ENCODE assay signal across 1 cellular context in the genomic region with DNA sequence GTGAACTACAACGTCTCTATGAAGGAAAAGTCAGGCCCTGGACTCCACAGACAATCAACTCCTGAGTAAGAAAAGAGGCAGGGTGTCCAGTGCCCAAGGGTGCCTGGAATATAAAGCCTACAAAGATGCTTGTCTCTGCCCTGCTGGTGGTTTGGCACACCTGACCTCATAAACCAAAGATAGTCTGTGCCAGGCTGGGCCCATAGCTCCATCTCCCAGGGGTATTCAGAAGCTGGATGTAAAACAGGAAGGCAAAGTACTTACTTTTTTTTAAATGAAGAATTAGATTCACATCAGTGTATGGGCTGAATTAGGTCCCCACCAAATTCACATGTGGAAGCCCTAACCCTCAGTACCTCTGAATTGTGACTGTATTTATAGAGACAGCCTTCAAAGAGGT.
TF ChIP-seq lines count a peak whose summit lies in the region.

No MANE protein-coding gene starts in this region.

TF ChIP-seq in K562, 482 proteins besides CTCF, POLR2A, EP300 and RAD21 (continued from another document):
- TF ChIP-seq, protein P1, sequence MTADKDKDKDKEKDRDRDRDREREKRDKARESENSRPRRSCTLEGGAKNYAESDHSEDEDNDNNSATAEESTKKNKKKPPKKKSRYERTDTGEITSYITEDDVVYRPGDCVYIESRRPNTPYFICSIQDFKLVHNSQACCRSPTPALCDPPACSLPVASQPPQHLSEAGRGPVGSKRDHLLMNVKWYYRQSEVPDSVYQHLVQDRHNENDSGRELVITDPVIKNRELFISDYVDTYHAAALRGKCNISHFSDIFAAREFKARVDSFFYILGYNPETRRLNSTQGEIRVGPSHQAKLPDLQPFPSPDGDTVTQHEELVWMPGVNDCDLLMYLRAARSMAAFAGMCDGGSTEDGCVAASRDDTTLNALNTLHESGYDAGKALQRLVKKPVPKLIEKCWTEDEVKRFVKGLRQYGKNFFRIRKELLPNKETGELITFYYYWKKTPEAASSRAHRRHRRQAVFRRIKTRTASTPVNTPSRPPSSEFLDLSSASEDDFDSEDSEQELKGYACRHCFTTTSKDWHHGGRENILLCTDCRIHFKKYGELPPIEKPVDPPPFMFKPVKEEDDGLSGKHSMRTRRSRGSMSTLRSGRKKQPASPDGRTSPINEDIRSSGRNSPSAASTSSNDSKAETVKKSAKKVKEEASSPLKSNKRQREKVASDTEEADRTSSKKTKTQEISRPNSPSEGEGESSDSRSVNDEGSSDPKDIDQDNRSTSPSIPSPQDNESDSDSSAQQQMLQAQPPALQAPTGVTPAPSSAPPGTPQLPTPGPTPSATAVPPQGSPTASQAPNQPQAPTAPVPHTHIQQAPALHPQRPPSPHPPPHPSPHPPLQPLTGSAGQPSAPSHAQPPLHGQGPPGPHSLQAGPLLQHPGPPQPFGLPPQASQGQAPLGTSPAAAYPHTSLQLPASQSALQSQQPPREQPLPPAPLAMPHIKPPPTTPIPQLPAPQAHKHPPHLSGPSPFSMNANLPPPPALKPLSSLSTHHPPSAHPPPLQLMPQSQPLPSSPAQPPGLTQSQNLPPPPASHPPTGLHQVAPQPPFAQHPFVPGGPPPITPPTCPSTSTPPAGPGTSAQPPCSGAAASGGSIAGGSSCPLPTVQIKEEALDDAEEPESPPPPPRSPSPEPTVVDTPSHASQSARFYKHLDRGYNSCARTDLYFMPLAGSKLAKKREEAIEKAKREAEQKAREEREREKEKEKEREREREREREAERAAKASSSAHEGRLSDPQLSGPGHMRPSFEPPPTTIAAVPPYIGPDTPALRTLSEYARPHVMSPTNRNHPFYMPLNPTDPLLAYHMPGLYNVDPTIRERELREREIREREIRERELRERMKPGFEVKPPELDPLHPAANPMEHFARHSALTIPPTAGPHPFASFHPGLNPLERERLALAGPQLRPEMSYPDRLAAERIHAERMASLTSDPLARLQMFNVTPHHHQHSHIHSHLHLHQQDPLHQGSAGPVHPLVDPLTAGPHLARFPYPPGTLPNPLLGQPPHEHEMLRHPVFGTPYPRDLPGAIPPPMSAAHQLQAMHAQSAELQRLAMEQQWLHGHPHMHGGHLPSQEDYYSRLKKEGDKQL (CRISPR knock-in tag; IDR thresholded peaks at IDR 0.05; ENCODE audit: borderline replicate concordance), result no peak
- no peak for TF ChIP-seq SRF (CRISPR knock-in tag; IDR thresholded peaks at IDR 0.05)
- no peak for TF ChIP-seq ELF2 (CRISPR knock-in tag; IDR thresholded peaks at IDR 0.05)
- no peak for TF ChIP-seq ZNF778 (CRISPR knock-in tag; IDR thresholded peaks at IDR 0.05)
TF ChIP-seq in K562: peak in this region for 0.
